15 cellular contexts compared by ENCODE assay signal in genomic region chr6:100446922-100447899, GRCh38. TPM values are rescaled to one million over a fixed set of nuclear protein-coding genes. Genes with fewer than 3 reads are reported as not detected.
A peak's percentile ranks its signal among the peaks of the same experiment; 100 is the strongest.
DNase-seq lines count a peak whose midpoint lies in the region; ATAC-seq and TF ChIP-seq lines count a peak whose summit lies in the region.
"Had no signal": no experiment of that assay in that cellular context is flagged by ENCODE, and none has a peak within 500 bp of the region (broad histone marks: within the 10 kb centered on the region; RNA-seq: fewer than 3 reads in every experiment).

No MANE protein-coding gene starts in this region.

- H2BK5ac ChIP-seq in neuronal stem cell (ENCODE audit: low read length): no peak overlapping the region

- no peak overlapping the region for H3K4ac ChIP-seq in neuronal stem cell (ENCODE audit: low read length)

- no peak for TF ChIP-seq POLR2A in thyroid gland (IDR thresholded peaks at IDR 0.05)

- intact Hi-C loops in thyroid gland (cut with DNase I): no loop called here

- peak; percentile 23 for ATAC-seq in HG02571 (IDR thresholded peaks at IDR 0.05; ENCODE audit: unreplicated experiment)
- no peak for ATAC-seq in GM21526 (IDR thresholded peaks at IDR 0.05; ENCODE audit: low FRiP score, unreplicated experiment)
- ATAC-seq in stimulated activated memory B cell treated with anti-CD40 and anti-IgM and Interleukin-4, amounts not matched to agents 10 μg/mL and 1 μg/mL and 100 μg/mL, for 72 hours: no peak
- no peak for ATAC-seq in HG03378 (IDR thresholded peaks at IDR 0.05; ENCODE audit: unreplicated experiment)
- ATAC-seq: naive thymus-derived CD4-positive, alpha-beta T cell; Panc1 had no signal

- no peak for TF ChIP-seq CTCF in thyroid gland (IDR thresholded peaks at IDR 0.05)

- H2AK5ac ChIP-seq in neuronal stem cell (ENCODE audit: low read depth, low read length): no peak overlapping the region

- H3K27me3 ChIP-seq in neuronal stem cell (ENCODE audit: control insufficient read depth in 3 of 3, insufficient read depth in 3 of 3, low read depth in 1 of 3, low read length in 3 of 3): peaks cover 37 to 94% (median 63%) of the 10 kb centered on the region in 3 experiments
- peaks cover 34% of the 10 kb centered on the region for H3K27me3 ChIP-seq in thyroid gland

- no peaks in the 10 kb centered on the region for H3K79me1 ChIP-seq in neuronal stem cell (ENCODE audit: low read depth, low read length)

- no peaks in the 10 kb centered on the region for H3K36me3 Mint-ChIP-seq in stimulated activated memory B cell treated with anti-CD40 and anti-IgM and Interleukin-4, amounts not matched to agents 10 μg/mL and 1 μg/mL and 100 μg/mL, for 72 hours
- H3K36me3 Mint-ChIP-seq: naive thymus-derived CD4-positive, alpha-beta T cell had no signal

- DNase-seq in EL: peak; percentile 65
- DNase-seq in dermis blood vessel endothelial cell: peak; percentile 51
- peak; percentile 45 for DNase-seq in neuronal stem cell (ENCODE audit: low spot score)
- DNase-seq in thyroid gland: no peak
- DNase-seq: activated CD8-positive, alpha-beta memory T cell treated with anti-CD3 and anti-CD28 coated beads, Interleukin-2, amount 50 U/mL, for 4 hours; Caco-2; naive thymus-derived CD4-positive, alpha-beta T cell; NCI-H446 had no signal

- no peak overlapping the region for H4K8ac ChIP-seq in neuronal stem cell (ENCODE audit: low read depth, low read length)

- no peaks in the 10 kb centered on the region for H3K9me3 Mint-ChIP-seq in stimulated activated memory B cell treated with anti-CD40 and anti-IgM and Interleukin-4, amounts not matched to agents 10 μg/mL and 1 μg/mL and 100 μg/mL, for 72 hours

- H4K91ac ChIP-seq in neuronal stem cell (ENCODE audit: low read depth, low read length, poor library complexity): no peak overlapping the region

- H3K4me2 ChIP-seq in neuronal stem cell (ENCODE audit: insufficient read depth, low read length, poor library complexity, severe bottlenecking): peak overlapping the region; percentile 47

- no peak overlapping the region for H3K23ac ChIP-seq in neuronal stem cell (ENCODE audit: low read depth, low read length, poor library complexity)

- no peak overlapping the region for H3K27ac ChIP-seq in neuronal stem cell (replicated peaks; ENCODE audit: low read length)
- no peak overlapping the region for H3K27ac ChIP-seq in thyroid gland
- H3K27ac ChIP-seq: cardiac muscle cell had no signal

- peak overlapping the region; percentile 3 for H2AFZ ChIP-seq in neuronal stem cell (ENCODE audit: low read length)

- H3K4me1 Mint-ChIP-seq in stimulated activated memory B cell treated with anti-CD40 and anti-IgM and Interleukin-4, amounts not matched to agents 10 μg/mL and 1 μg/mL and 100 μg/mL, for 72 hours: no peaks in the 10 kb centered on the region

- H3K4me1 ChIP-seq in neuronal stem cell (ENCODE audit: control insufficient read depth in 2 of 2, insufficient read depth in 1 of 2, low read depth in 1 of 2, low read length in 2 of 2) (peaks cover 0 to 8% of the 10 kb centered on the region in 2 donors), thyroid gland (peaks cover 5 to 15% of the 10 kb centered on the region in 2 donors)
- H3K4me1 ChIP-seq: Caco-2 had no signal

- H3K4me3 ChIP-seq in neuronal stem cell (ENCODE audit: low read length in 2 of 2) (peak overlapping the region in 1 of 2 donors; percentile 21), thyroid gland (replicated peaks in 1 of 3) (no peak overlapping the region)
- H3K4me3 ChIP-seq: cardiac muscle cell had no signal

- H3K4me3 Mint-ChIP-seq in stimulated activated memory B cell treated with anti-CD40 and anti-IgM and Interleukin-4, amounts not matched to agents 10 μg/mL and 1 μg/mL and 100 μg/mL, for 72 hours: no peak overlapping the region

- no CpG with 5 or more reads among the region's 41 CpGs for WGBS in neuronal stem cell (ENCODE audit: extremely low coverage in 2 of 2, insufficient read length in 2 of 2, insufficient replicate concordance in 1 of 2), 2 donors
- WGBS in thyroid gland, 2 donors: 8 to 9% methylated on average over 33 to 41 of the region's 41 CpGs

- H3K9ac ChIP-seq in neuronal stem cell (ENCODE audit: low read depth, low read length, poor library complexity): peak overlapping the region; percentile 36

- H3K27ac Mint-ChIP-seq in stimulated activated memory B cell treated with anti-CD40 and anti-IgM and Interleukin-4, amounts not matched to agents 10 μg/mL and 1 μg/mL and 100 μg/mL, for 72 hours: no peak overlapping the region

- H2BK120ac ChIP-seq in neuronal stem cell (ENCODE audit: low read depth, low read length): no peak overlapping the region

- H2BK12ac ChIP-seq in neuronal stem cell (ENCODE audit: low read length): no peak overlapping the region

- no peak overlapping the region for H2BK15ac ChIP-seq in neuronal stem cell (ENCODE audit: low read length)

- H3K14ac ChIP-seq in neuronal stem cell (ENCODE audit: low read length): peak overlapping the region; percentile 39

- peaks cover under 1% of the 10 kb centered on the region for H3K27me3 Mint-ChIP-seq in stimulated activated memory B cell treated with anti-CD40 and anti-IgM and Interleukin-4, amounts not matched to agents 10 μg/mL and 1 μg/mL and 100 μg/mL, for 72 hours

- H3K18ac ChIP-seq in neuronal stem cell (ENCODE audit: low read length): peak overlapping the region; percentile 44

- H3K36me3 ChIP-seq in neuronal stem cell (replicated peaks in 1 of 2; ENCODE audit: control insufficient read depth in 2 of 2, insufficient read depth in 2 of 2, low read length in 2 of 2): no peaks in the 10 kb centered on the region
- no peaks in the 10 kb centered on the region for H3K36me3 ChIP-seq in thyroid gland
- H3K36me3 ChIP-seq: cardiac muscle cell had no signal

- H3K9me3 ChIP-seq in neuronal stem cell (replicated peaks in 1 of 2; ENCODE audit: control insufficient read depth in 2 of 2, insufficient read depth in 1 of 2, low read depth in 1 of 2, low read length in 2 of 2): peaks cover 0 to under 1% of the 10 kb centered on the region in 2 donors
- H3K9me3 ChIP-seq in thyroid gland: no peaks in the 10 kb centered on the region
- H3K9me3 ChIP-seq: Caco-2 had no signal

RNA-seq across cellular contexts. Expression of gene SIM1, which starts 17.5 kb away (rescaled TPM):
- total RNA-seq in dermis blood vessel endothelial cell: 0.09 and 0.17 TPM in 2 replicates
- polyA plus RNA-seq in neuronal stem cell (2013, experiment 1 of 2): not detected
- polyA plus RNA-seq in neuronal stem cell (2013, experiment 2 of 2): not detected
- not detected for total RNA-seq in thyroid gland
- total RNA-seq: Caco-2; cardiac muscle cell; naive thymus-derived CD4-positive, alpha-beta T cell had no signal
- polyA plus RNA-seq: cardiac muscle cell; esophagus; naive thymus-derived CD4-positive, alpha-beta T cell had no signal

Comparison
In these comparisons a context has a peak if more than half of its experiments do, and no peak if none do; other contexts are left out.
1. DNase-seq: peak in EL (single experiment), dermis blood vessel endothelial cell (single experiment) and neuronal stem cell (single experiment); none in thyroid gland (0 of 2).